1 cellular context compared by ENCODE assay signal in the genomic region with DNA sequence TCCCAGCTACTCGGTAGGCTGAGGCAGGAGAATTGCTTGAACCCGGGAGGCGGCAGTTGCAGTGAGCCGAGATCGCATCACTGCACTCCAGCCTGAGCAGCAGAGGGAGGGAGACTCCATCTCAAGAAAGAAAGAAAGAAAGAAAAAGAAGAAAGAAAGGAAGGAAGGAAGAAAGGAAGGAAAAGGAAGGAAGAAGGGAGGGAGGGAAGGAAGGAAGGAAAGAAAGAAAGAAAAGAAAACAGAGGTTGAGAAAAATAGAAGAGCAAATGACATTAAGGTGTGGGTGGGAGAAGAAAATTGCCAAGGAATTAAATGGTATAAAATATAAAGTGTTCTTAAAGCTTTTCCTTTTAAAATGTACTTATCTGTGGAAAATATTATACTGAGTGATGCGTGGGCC.
TF ChIP-seq lines count a peak whose summit lies in the region.

No MANE protein-coding gene starts in this region.

TF ChIP-seq in HEK293, 187 proteins besides CTCF, POLR2A, EP300 and RAD21:
- peak; percentile 91 for TF ChIP-seq ZNF366 (tag by site-specific recombination; conservative IDR thresholded peaks at IDR 0.05)
- TF ChIP-seq KLF10 (tag by site-specific recombination; IDR thresholded peaks at IDR 0.05) = no peak
